In genomic region chr3:47016934-47017435, GRCh38 we compare ENCODE assay signal across 8 cellular contexts. TPM values are rescaled to one million over a fixed set of nuclear protein-coding genes. Genes with fewer than 3 reads are reported as not detected.
A peak's percentile ranks its signal among the peaks of the same experiment; 100 is the strongest.
DNase-seq lines count a peak whose midpoint lies in the region; ATAC-seq and TF ChIP-seq lines count a peak whose summit lies in the region.

No MANE protein-coding gene starts in this region.

- ATAC-seq in GM19324 (IDR thresholded peaks at IDR 0.05; ENCODE audit: low FRiP score, unreplicated experiment), result no peak

- H3K27ac Mint-ChIP-seq in activated T-cell treated with anti-CD3 and anti-CD28 coated beads, Interleukin-2, amount 50 U/mL, for 24 hours, result peak overlapping the region; percentile 86
- peak overlapping the region in 3 of 5 experiments; percentile 11 to 59 (median 17) for H3K27ac Mint-ChIP-seq in brain

- TF ChIP-seq CTCF in brain (conservative IDR thresholded peaks at IDR 0.05), result no peak

- peaks cover 76% of the 10 kb centered on the region for H3K36me3 Mint-ChIP-seq in activated T-cell treated with anti-CD3 and anti-CD28 coated beads, Interleukin-2, amount 50 U/mL, for 24 hours (ENCODE audit: low read depth)
- H3K36me3 Mint-ChIP-seq in brain, result peaks cover 34% of the 10 kb centered on the region

- in situ Hi-C loops in HAP-1 (cut with MboI; ENCODE audit: low sequenced_read_pairs), result no loop called here

- DNase-seq in activated T-cell treated with anti-CD3 and anti-CD28 coated beads, Interleukin-2, amount 50 U/mL, for 24 hours, result peak; percentile 39
- no peak for DNase-seq in activated T-cell treated with anti-CD3 and anti-CD28 coated beads for 4 hours
- peak; percentile 84 for DNase-seq in MV-4-11 (lab: John Stamatoyannopoulos, UW)
- peak; percentile 81 for DNase-seq in renal cortical epithelial cell (ENCODE audit: low read depth)
- no peak for DNase-seq in SHP77 (lab: John Stamatoyannopoulos, UW)
- DNase-seq in HAP-1 (ENCODE audit: low spot score in 2 of 2), result no peak

- no peaks in the 10 kb centered on the region for H3K9me3 ChIP-seq in HAP-1

- H3K27me3 Mint-ChIP-seq in activated T-cell treated with anti-CD3 and anti-CD28 coated beads, Interleukin-2, amount 50 U/mL, for 24 hours, result no peaks in the 10 kb centered on the region
- H3K27me3 Mint-ChIP-seq in brain, result peaks cover 3% of the 10 kb centered on the region

- H3K27me3 ChIP-seq in HAP-1 (ENCODE audit: low read depth), result no peaks in the 10 kb centered on the region

- peaks cover 59% of the 10 kb centered on the region for H3K4me1 Mint-ChIP-seq in activated T-cell treated with anti-CD3 and anti-CD28 coated beads, Interleukin-2, amount 50 U/mL, for 24 hours (ENCODE audit: low read depth)
- no peaks in the 10 kb centered on the region for H3K4me1 Mint-ChIP-seq in brain

- no peaks in the 10 kb centered on the region for H3K4me1 ChIP-seq in HAP-1

- peak overlapping the region; percentile 25 for H3K4me3 Mint-ChIP-seq in activated T-cell treated with anti-CD3 and anti-CD28 coated beads, Interleukin-2, amount 50 U/mL, for 24 hours
- H3K4me3 Mint-ChIP-seq in brain, result no peak overlapping the region

- H3K36me3 ChIP-seq in HAP-1 (replicated peaks), result peaks cover 49% of the 10 kb centered on the region

- H3K9me3 Mint-ChIP-seq in activated T-cell treated with anti-CD3 and anti-CD28 coated beads, Interleukin-2, amount 50 U/mL, for 24 hours, result no peaks in the 10 kb centered on the region
- no peaks in the 10 kb centered on the region for H3K9me3 Mint-ChIP-seq in brain

- H3K4me3 ChIP-seq in HAP-1, result no peak overlapping the region

RNA-seq across cellular contexts. Expression of gene NBEAL2, which starts 37.5 kb away (rescaled TPM):
- 4.6 TPM for polyA plus RNA-seq in brain (ENCODE audit: insufficient read depth, low read depth, low replicate concordance)
- total RNA-seq in renal cortical epithelial cell, result 14.2 and 25.6 TPM in 2 replicates

RNA-seq across cellular contexts. Expression of gene CCDC12, which starts 40.4 kb away (rescaled TPM):
- polyA plus RNA-seq in brain (ENCODE audit: insufficient read depth, low read depth, low replicate concordance), result 36.7 TPM
- 22.3 and 26.2 TPM in 2 replicates for total RNA-seq in renal cortical epithelial cell

Comparison
In these comparisons a context has a peak if more than half of its experiments do, and no peak if none do; other contexts are left out.
1. DNase-seq: peak in activated T-cell treated with anti-CD3 and anti-CD28 coated beads, Interleukin-2, amount 50 U/mL, for 24 hours (single experiment), MV-4-11 (single experiment) and renal cortical epithelial cell (single experiment); none in activated T-cell treated with anti-CD3 and anti-CD28 coated beads for 4 hours (single experiment), SHP77 (0 of 2) and HAP-1 (0 of 2).